In genomic region chr15:78977591-78978347, GRCh38 we compare ENCODE assay signal across 11 cellular contexts. TPM values are rescaled to one million over a fixed set of nuclear protein-coding genes. Genes with fewer than 3 reads are reported as not detected.
DNase-seq lines count a peak whose midpoint lies in the region; ATAC-seq, FAIRE-seq and TF ChIP-seq lines count a peak whose summit lies in the region.
"Had no signal": no experiment of that assay in that cellular context is flagged by ENCODE, and none has a peak within 500 bp of the region (broad histone marks: within the 10 kb centered on the region; RNA-seq: fewer than 3 reads in every experiment).

No MANE protein-coding gene starts in this region.

- TF ChIP-seq RAD21 in K562 (CRISPR knock-in tag; conservative IDR thresholded peaks at IDR 0.05 in 1 of 2, IDR thresholded peaks at IDR 0.05 in 1 of 2), result no peak

- CTCF ChIA-PET in K562 (lab: Yijun Ruan, JAX; ENCODE audit: low intra/inter-chr PET ratio), result interaction anchor here (0.6 kb wide), 1 partner anchor 221 kb away, joined by 3 read pairs; no protein-coding TSS in a partner anchor

- POLR2A ChIA-PET in K562 (lab: Yijun Ruan, JAX), result interaction anchor here (0.6 kb wide), 1 partner anchor 55 kb away, joined by 3 read pairs; no protein-coding TSS in a partner anchor

- H3K9me3 ChIP-seq in K562 (replicated peaks; ENCODE audit: control insufficient read depth, insufficient read depth, low read depth, low read length), result no peaks in the 10 kb centered on the region
- H3K9me3 ChIP-seq in mucosa of descending colon, result no peaks in the 10 kb centered on the region
- H3K9me3 ChIP-seq: esophagus muscularis mucosa had no signal

- BruUV-seq in K562 (replicated peaks; lab: Mats Ljungman, UMichigan), result no TSS peak

- peaks cover 0 to 7% of the 10 kb centered on the region in 2 experiments; a peak in 4 of 5 replicates for H3K4me1 ChIP-seq in K562 (replicated peaks in 1 of 2; ENCODE audit: control insufficient read depth in 2 of 2, insufficient read depth in 2 of 2, low read length in 2 of 2)
- H3K4me1 ChIP-seq in mucosa of descending colon (ENCODE audit: low read depth), result no peaks in the 10 kb centered on the region

- no peak overlapping the region for H3K4me2 ChIP-seq in K562 (ENCODE audit: insufficient read depth, low read length)

- DNase-seq in K562 (ENCODE audit: extremely low read depth in 1 of 4, low spot score in 3 of 4) (no peak), amniotic stem cell (lab: John Stamatoyannopoulos, UW) (no peak), mucosa of descending colon (no peak), Right ventricle myocardium superior (no peak)
- DNase-seq in activated T-cell treated with anti-CD3 and anti-CD28 coated beads, Interleukin-2, amount 50 U/mL, for 48 hours, result no peak
- DNase-seq: kidney glomerular epithelial cell had no signal

- intact Hi-C loops in K562 (cut with micrococcal nuclease), result no loop called here
- intact Hi-C loops in mucosa of descending colon (cut with DNase I, micrococcal nuclease), result no loop called here
- intact Hi-C loops in Right ventricle myocardium superior (cut with DNase I), result loop anchor here (10.0 kb wide), 1 partner anchor 63 kb away; no protein-coding TSS in a partner anchor

- no peak for TF ChIP-seq CTCF in K562 (IDR thresholded peaks at IDR 0.05 in 2 of 3, conservative IDR thresholded peaks at IDR 0.05 in 1 of 3; ENCODE audit: insufficient read depth in 2 of 3, low read depth in 1 of 3, low read length in 3 of 3)
- TF ChIP-seq CTCF in mucosa of descending colon (IDR thresholded peaks at IDR 0.05), result no peak

- H3K27me3 ChIP-seq in K562 (ENCODE audit: control insufficient read depth in 2 of 2, insufficient read depth in 2 of 2, low read length in 2 of 2), result peaks cover 3 to 10% of the 10 kb centered on the region in 2 experiments; a peak in 1 of 5 replicates
- H3K27me3 ChIP-seq: esophagus muscularis mucosa had no signal

- no peaks in the 10 kb centered on the region for H4K20me1 ChIP-seq in K562 (replicated peaks; ENCODE audit: control insufficient read depth, insufficient read depth, low read length)

- H3K9me1 ChIP-seq in K562 (ENCODE audit: control insufficient read depth, insufficient read depth, low read length), result no peaks in the 10 kb centered on the region

- H3K36me3 ChIP-seq in K562 (ENCODE audit: control insufficient read depth, insufficient read depth, low read length) (no peaks in the 10 kb centered on the region), mucosa of descending colon (ENCODE audit: low read depth) (no peaks in the 10 kb centered on the region)
- H3K36me3 ChIP-seq: esophagus muscularis mucosa had no signal

- no peaks in the 10 kb centered on the region for H3K79me2 ChIP-seq in K562 (ENCODE audit: control insufficient read depth, insufficient read depth, low read length)

- no peak overlapping the region for H3K27ac ChIP-seq in K562 (ENCODE audit: extremely low read depth, low read depth, low read length)
- H3K27ac ChIP-seq: esophagus muscularis mucosa, SK-N-MC had no signal

- 44% methylated on average over 8 of the region's 10 CpGs for WGBS in K562 (ENCODE audit: insufficient coverage, low coverage, missing lambda C conversion rate)

- no peak for TF ChIP-seq POLR2A in K562 (conservative IDR thresholded peaks at IDR 0.05)

- H3K4me3 ChIP-seq in K562 (no peak overlapping the region), mucosa of descending colon (no peak overlapping the region)
- H3K4me3 ChIP-seq: esophagus muscularis mucosa, SK-N-MC had no signal

- H2AFZ ChIP-seq in K562 (ENCODE audit: low read depth, low read length), result 0 out of 2 replicates have a peak overlapping the region, but pooled peaks have one; percentile 2

- H3K9ac ChIP-seq in K562 (ENCODE audit: insufficient read depth in 1 of 2, low read depth in 2 of 2, low read length in 2 of 2), result peak overlapping the region in 1 of 2 experiments; percentile 22; a peak in 1 of 4 replicates

- ATAC-seq in GM18511 (IDR thresholded peaks at IDR 0.05; ENCODE audit: unreplicated experiment), result peak; percentile 43
- peak; percentile 48 for ATAC-seq in GM21528 (IDR thresholded peaks at IDR 0.05; ENCODE audit: low FRiP score, unreplicated experiment)
- ATAC-seq in HG03108 (IDR thresholded peaks at IDR 0.05; ENCODE audit: unreplicated experiment), result peak; percentile 21
- no peak for ATAC-seq in K562
- ATAC-seq in mucosa of descending colon, result no peak
- ATAC-seq in Right ventricle myocardium superior (ENCODE audit: poor library complexity), result no peak

- in situ Hi-C loops in K562 (cut with MboI), result no loop called here

- FAIRE-seq in K562 (lab: Jason Lieb, UNC), result no peak

- TF ChIP-seq EP300 in K562 (IDR thresholded peaks at IDR 0.05; ENCODE audit: low read length), result no peak

TF ChIP-seq in K562, 482 proteins besides CTCF, POLR2A, EP300 and RAD21:
- TF ChIP-seq TCF3 (CRISPR knock-in tag; IDR thresholded peaks at IDR 0.05) (peak; percentile 37), KDM2B (CRISPR knock-in tag; IDR thresholded peaks at IDR 0.05) (no peak), TEAD4 (IDR thresholded peaks at IDR 0.05; ENCODE audit: low read length) (0 out of 2 replicates have a peak, but pooled peaks have one; percentile 18), TEAD4 (CRISPR knock-in tag; IDR thresholded peaks at IDR 0.05; ENCODE audit: borderline replicate concordance) (no peak), CBFA2T3 (IDR thresholded peaks at IDR 0.05) (0 out of 2 replicates have a peak, but pooled peaks have one; percentile 3), PRDM10 (IDR thresholded peaks at IDR 0.05; ENCODE audit: partially characterized antibody) (no peak)

RNA-seq across cellular contexts. Expression of gene CTSH, which starts 32.9 kb away (rescaled TPM):
- 299 and 667 TPM in 2 replicates for total RNA-seq in K562 (2011; cell fraction: chromatin; rRNA removed; ENCODE audit: low replicate concordance)
- 475 and 577 TPM in 2 replicates for total RNA-seq in K562 (2011; cell fraction: nucleolus; rRNA removed)
- total RNA-seq in K562 (2011; cell fraction: nucleoplasm; rRNA removed), result 452 and 464 TPM in 2 replicates
- total RNA-seq in K562 (2014; rRNA removed), result 221 and 262 TPM in 2 replicates
- 130 and 158 TPM in 2 replicates for total RNA-seq in K562 (2014; rRNA removed; fragmentation: Illumina TruSeq; extraction: Trizol)
- 169 and 170 TPM in 2 replicates for total RNA-seq in K562 (2015; rRNA removed; fragmentation: Illumina TruSeq; extraction: Trizol)
- total RNA-seq in K562 (2021), result 173 TPM in 2 replicates
- 346 and 462 TPM in 2 replicates for polyA plus RNA-seq in K562 (2011; rRNA removed)
- polyA plus RNA-seq in K562 (2011; cell fraction: cytosol; rRNA removed), result 293 and 363 TPM in 2 replicates
- polyA plus RNA-seq in K562 (2011; cell fraction: nucleus; rRNA removed), result 419 and 596 TPM in 2 replicates
- polyA plus RNA-seq in K562 (2012), result 197 and 377 TPM in 2 replicates
- polyA plus RNA-seq in K562 (2014; fragmentation: Illumina TruSeq; extraction: Trizol), result 264 and 319 TPM in 2 replicates
- 10 to 100 TPM; 15.0 to 35.1 TPM for polyA plus RNA-seq in K562 (2014; fragmentation: Nextera tagmentation; extraction: Ambion mirVana)
- 314 and 326 TPM in 2 replicates for polyA plus RNA-seq in K562 (2014; rRNA removed)
- polyA minus RNA-seq in K562 (2011; rRNA and poly(A)+ RNA removed), result 172 and 231 TPM in 2 replicates
- 126 and 148 TPM in 2 replicates for polyA minus RNA-seq in K562 (2011; cell fraction: cytosol; rRNA and poly(A)+ RNA removed)
- polyA minus RNA-seq in K562 (2011; cell fraction: nucleus; rRNA and poly(A)+ RNA removed), result 135 and 136 TPM in 2 replicates
- total RNA-seq in mucosa of descending colon, result 10 to 100 TPM; 29.6 to 57.4 (median 53.8) TPM
- total RNA-seq in Right ventricle myocardium superior, result 68.4 TPM

Comparison
In these comparisons a context has a peak if more than half of its experiments do, and no peak if none do; other contexts are left out.
1. ATAC-seq: peak in GM18511 (single experiment), GM21528 (single experiment) and HG03108 (single experiment); none in K562 (single experiment), mucosa of descending colon (single experiment) and Right ventricle myocardium superior (single experiment).